6 cellular contexts compared by ENCODE assay signal in genomic region chr16:24692854-24693253, GRCh38.
"Had no signal": no experiment of that assay in that cellular context is flagged by ENCODE, and none has a peak within 500 bp of the region (broad histone marks: within the 10 kb centered on the region; RNA-seq: fewer than 3 reads in every experiment).

No MANE protein-coding gene starts in this region.

- H3K9ac ChIP-seq: KMS-11 had no signal

- ATAC-seq: K562 had no signal

- H3K27ac ChIP-seq: HL-60, KMS-11 had no signal

- DNase-seq: KBM-7, KG1 had no signal

- H3K4me3 ChIP-seq: K562 had no signal

- FAIRE-seq: HTR-8/SVneo, K562 had no signal

- H3K4me2 ChIP-seq: KMS-11 had no signal
